Comparison of ENCODE assay signal across 1 cellular context in the genomic region with DNA sequence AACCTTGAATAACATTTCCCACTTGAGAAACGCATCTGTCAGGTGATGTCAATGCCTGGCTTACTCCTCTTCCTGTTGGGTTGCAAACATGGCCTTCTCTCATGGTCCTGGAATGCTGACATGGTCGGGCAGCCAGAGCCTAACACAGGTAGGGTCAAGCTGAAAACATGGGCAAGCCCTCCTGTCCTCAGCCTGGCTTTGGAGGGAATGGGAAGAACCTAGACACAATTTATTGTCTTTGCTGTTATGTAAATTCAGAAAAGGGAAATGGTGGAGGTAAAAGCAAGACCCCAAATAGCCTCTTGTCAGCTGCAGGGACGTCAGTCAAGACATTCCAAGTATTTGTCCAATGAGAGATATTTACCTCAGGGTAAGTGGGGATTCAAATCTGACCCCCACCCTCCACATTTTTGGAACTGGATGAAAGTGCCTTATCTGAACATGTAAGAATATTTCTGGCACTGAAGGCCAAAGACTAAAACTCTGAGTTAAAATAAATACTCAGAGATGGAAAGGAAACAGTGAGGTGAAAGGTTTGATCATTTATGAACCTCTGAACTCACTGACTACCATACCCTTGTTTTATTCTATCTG.
TF ChIP-seq lines count a peak whose summit lies in the region.

No MANE protein-coding gene starts in this region.

TF ChIP-seq in H1, 55 proteins besides CTCF, POLR2A, EP300 and RAD21 (continued from another document):
- TF ChIP-seq HDAC2 (IDR thresholded peaks at IDR 0.05; ENCODE audit: borderline replicate concordance in 1 of 2, low read depth in 2 of 2, low read length in 2 of 2) = no peak
- TF ChIP-seq KDM4A (IDR thresholded peaks at IDR 0.05; ENCODE audit: low read depth, low read length, severe bottlenecking) = no peak
- no peak for TF ChIP-seq GTF2F1 (IDR thresholded peaks at IDR 0.05; ENCODE audit: borderline replicate concordance, low read depth, low read length)
- TF ChIP-seq, protein P1, sequence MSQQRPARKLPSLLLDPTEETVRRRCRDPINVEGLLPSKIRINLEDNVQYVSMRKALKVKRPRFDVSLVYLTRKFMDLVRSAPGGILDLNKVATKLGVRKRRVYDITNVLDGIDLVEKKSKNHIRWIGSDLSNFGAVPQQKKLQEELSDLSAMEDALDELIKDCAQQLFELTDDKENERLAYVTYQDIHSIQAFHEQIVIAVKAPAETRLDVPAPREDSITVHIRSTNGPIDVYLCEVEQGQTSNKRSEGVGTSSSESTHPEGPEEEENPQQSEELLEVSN (IDR thresholded peaks at IDR 0.05) = no peak
- no peak for TF ChIP-seq SUZ12 (IDR thresholded peaks at IDR 0.05; ENCODE audit: low read length)
- TF ChIP-seq, protein P2, sequence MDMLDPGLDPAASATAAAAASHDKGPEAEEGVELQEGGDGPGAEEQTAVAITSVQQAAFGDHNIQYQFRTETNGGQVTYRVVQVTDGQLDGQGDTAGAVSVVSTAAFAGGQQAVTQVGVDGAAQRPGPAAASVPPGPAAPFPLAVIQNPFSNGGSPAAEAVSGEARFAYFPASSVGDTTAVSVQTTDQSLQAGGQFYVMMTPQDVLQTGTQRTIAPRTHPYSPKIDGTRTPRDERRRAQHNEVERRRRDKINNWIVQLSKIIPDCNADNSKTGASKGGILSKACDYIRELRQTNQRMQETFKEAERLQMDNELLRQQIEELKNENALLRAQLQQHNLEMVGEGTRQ (IDR thresholded peaks at IDR 0.05; ENCODE audit: low read length) = no peak
- TF ChIP-seq RNF2 (IDR thresholded peaks at IDR 0.05; ENCODE audit: borderline replicate concordance, low read depth, low read length, missing control alignments, poor library complexity, severe bottlenecking) = no peak
